In genomic region chr14:64539186-64539552, GRCh38 we compare ENCODE assay signal across 6 cellular contexts. TPM values are rescaled to one million over a fixed set of nuclear protein-coding genes. Genes with fewer than 3 reads are reported as not detected.
DNase-seq lines count a peak whose midpoint lies in the region; ATAC-seq and TF ChIP-seq lines count a peak whose summit lies in the region.

No MANE protein-coding gene starts in this region.

- 26 to 27% methylated on average over 11 of the region's 11 CpGs for WGBS in GM23248 (ENCODE audit: low coverage in 1 of 2, low lambda C conversion rate in 2 of 2, missing lambda C conversion rate in 2 of 2), 2 experiments

- H3K27ac ChIP-seq in GM23248 (peak overlapping the region; percentile 92), neural progenitor cell (no peak overlapping the region)

- H3K79me2 ChIP-seq in GM23248 (ENCODE audit: insufficient read depth) = peaks cover 5% of the 10 kb centered on the region; the same call in 1 of the 2 replicates
- no peaks in the 10 kb centered on the region for H3K79me2 ChIP-seq in neural progenitor cell (ENCODE audit: low read depth)

- H3K9ac ChIP-seq in GM23248 (peak overlapping the region; percentile 88), neural progenitor cell (no peak overlapping the region)

- H3K27ac Mint-ChIP-seq in neural progenitor cell = no peak overlapping the region

- H3F3A ChIP-seq in GM23248 (ENCODE audit: insufficient read depth) (peaks cover 66% of the 10 kb centered on the region), neural progenitor cell (ENCODE audit: low read depth) (peaks cover 45% of the 10 kb centered on the region)

- DNase-seq in GM23248 = peak; percentile 59
- peak; percentile 47 for DNase-seq in astrocyte of the hippocampus (ENCODE audit: low read depth, low spot score)
- DNase-seq in neural progenitor cell (ENCODE audit: low spot score) = no peak
- no peak for DNase-seq in DMS79 treated with DMSO at 0.1 percent for 48 hours (lab: John Stamatoyannopoulos, UW)

- no peaks in the 10 kb centered on the region for H3K9me2 ChIP-seq in GM23248 (ENCODE audit: insufficient read depth)

- H3K4me2 ChIP-seq in GM23248 (ENCODE audit: unreplicated experiment) (peak overlapping the region; percentile 71), neural progenitor cell (peak overlapping the region; percentile 73)

- ATAC-seq in GM18505 (IDR thresholded peaks at IDR 0.05; ENCODE audit: unreplicated experiment) = no peak
- no peak for ATAC-seq in HG03457 (IDR thresholded peaks at IDR 0.05; ENCODE audit: unreplicated experiment)

- H3K27me3 Mint-ChIP-seq in neural progenitor cell (ENCODE audit: insufficient read depth, low read depth) = no peaks in the 10 kb centered on the region

- peaks cover 4% of the 10 kb centered on the region for H3K36me3 Mint-ChIP-seq in neural progenitor cell

- H3K4me3 ChIP-seq in GM23248 (peak overlapping the region; percentile 77), neural progenitor cell (peak overlapping the region; percentile 49)

- peaks cover 30% of the 10 kb centered on the region for H3K9me3 Mint-ChIP-seq in neural progenitor cell

- TF ChIP-seq CTCF in neural progenitor cell (IDR thresholded peaks at IDR 0.05) = no peak

- H3K4me1 ChIP-seq in GM23248 (ENCODE audit: insufficient read depth) (peaks cover 28% of the 10 kb centered on the region), neural progenitor cell (peaks cover under 1% of the 10 kb centered on the region)

- H3K27me3 ChIP-seq in GM23248 (replicated peaks; ENCODE audit: insufficient read depth) (no peaks in the 10 kb centered on the region), neural progenitor cell (no peaks in the 10 kb centered on the region)

- H2AFZ ChIP-seq in GM23248 (peak overlapping the region; percentile 87), neural progenitor cell (replicated peaks) (peak overlapping the region; percentile 88)

- no peak for TF ChIP-seq POLR2A in GM18505 (IDR thresholded peaks at IDR 0.05; ENCODE audit: borderline replicate concordance, extremely low read depth, insufficient read depth, insufficient read length)

- H3K36me3 ChIP-seq in GM23248 (ENCODE audit: low read depth) (no peaks in the 10 kb centered on the region), neural progenitor cell (no peaks in the 10 kb centered on the region)

- in situ Hi-C loops in GM23248 (cut with MboI) = no loop called here

- H3K4me3 Mint-ChIP-seq in neural progenitor cell = peak overlapping the region; percentile 16

- H4K20me1 ChIP-seq in GM23248 (ENCODE audit: insufficient read depth) = no peaks in the 10 kb centered on the region
- H4K20me1 ChIP-seq in neural progenitor cell (ENCODE audit: low read depth) = no peaks in the 10 kb centered on the region

- no peaks in the 10 kb centered on the region for H3K4me1 Mint-ChIP-seq in neural progenitor cell

- H3K9me3 ChIP-seq in GM23248 (ENCODE audit: low read depth) (no peaks in the 10 kb centered on the region), neural progenitor cell (ENCODE audit: low read depth) (no peaks in the 10 kb centered on the region)

RNA-seq across cellular contexts. Expression of gene HSPA2, which starts 1.4 kb away (rescaled TPM):
- total RNA-seq in GM23248 (2014; rRNA removed; shearing (Covaris generic)) = 28.1 and 28.9 TPM in 2 replicates
- 29.3 and 31.4 TPM in 2 replicates for polyA plus RNA-seq in GM23248 (2016; fragmentation: Nextera tagmentation; extraction: Ambion mirVana)
- total RNA-seq in neural progenitor cell (ENCODE audit: low replicate concordance) = 5.5 and 9.2 TPM in 2 replicates

RNA-seq across cellular contexts. Expression of gene PPP1R36, which starts 10.6 kb away (rescaled TPM):
- 1.6 TPM in 1 of 2 replicates, not detected in the other for total RNA-seq in GM23248 (2014; rRNA removed; shearing (Covaris generic))
- polyA plus RNA-seq in GM23248 (2016; fragmentation: Nextera tagmentation; extraction: Ambion mirVana) = 1.8 and 2.0 TPM in 2 replicates
- 0.81 TPM in 1 of 2 replicates, not detected in the other for total RNA-seq in neural progenitor cell (ENCODE audit: low replicate concordance)

RNA-seq across cellular contexts. Expression of gene ZBTB1, which starts 34.6 kb away (rescaled TPM):
- total RNA-seq in GM23248 (2014; rRNA removed; shearing (Covaris generic)) = 46.9 and 60.0 TPM in 2 replicates
- polyA plus RNA-seq in GM23248 (2016; fragmentation: Nextera tagmentation; extraction: Ambion mirVana) = 37.5 and 39.1 TPM in 2 replicates
- 40.9 and 53.3 TPM in 2 replicates for total RNA-seq in neural progenitor cell (ENCODE audit: low replicate concordance)

RNA-seq across cellular contexts. Expression of gene ZBTB25, which starts 35.5 kb away (rescaled TPM):
- total RNA-seq in GM23248 (2014; rRNA removed; shearing (Covaris generic)) = 3.6 and 7.0 TPM in 2 replicates
- polyA plus RNA-seq in GM23248 (2016; fragmentation: Nextera tagmentation; extraction: Ambion mirVana) = 8.0 and 12.5 TPM in 2 replicates
- 11.6 and 14.3 TPM in 2 replicates for total RNA-seq in neural progenitor cell (ENCODE audit: low replicate concordance)

Comparison
In these comparisons a context has a peak if more than half of its experiments do, and no peak if none do; other contexts are left out.
1. DNase-seq: peak in GM23248 (single experiment) and astrocyte of the hippocampus (single experiment); none in neural progenitor cell (single experiment) and DMS79 treated with DMSO at 0.1 percent for 48 hours (single experiment).